In genomic region chr5:172834570-172835245, GRCh38 we compare ENCODE assay signal across 8 cellular contexts. TPM values are rescaled to one million over a fixed set of nuclear protein-coding genes. Genes with fewer than 3 reads are reported as not detected.
DNase-seq lines count a peak whose midpoint lies in the region; ATAC-seq, FAIRE-seq and TF ChIP-seq lines count a peak whose summit lies in the region.

No MANE protein-coding gene starts in this region.

- no TSS peak for BruUV-seq in Panc1 (replicated peaks; lab: Mats Ljungman, UMichigan)

- H3K36me3 ChIP-seq in Panc1 (ENCODE audit: control insufficient read depth, insufficient read depth, low read length) (peaks cover 4% of the 10 kb centered on the region; the same call in 1 of the 2 replicates), duodenal mucosa (ENCODE audit: control insufficient read depth in 1 of 2, insufficient read depth in 2 of 2, low read length in 2 of 2) (no peaks in the 10 kb centered on the region), lung (ENCODE audit: control insufficient read depth in 2 of 2, insufficient read depth in 2 of 2, low read length in 2 of 2) (no peaks in the 10 kb centered on the region), upper lobe of left lung (no peaks in the 10 kb centered on the region)

- CTCF ChIA-PET in Panc1 (lab: Charles Lee), result interaction anchor here (0.6 kb wide), 1 partner anchor 70 kb away, joined by 3 read pairs; no protein-coding TSS in a partner anchor

- POLR2A ChIA-PET in Panc1 (lab: Charles Lee), result interaction anchor here (0.6 kb wide), 1 partner anchor 37 kb away, joined by 3 read pairs; no protein-coding TSS in a partner anchor

- DNase-seq in NCI-H2171 treated with DMSO at 0.1 percent for 48 hours (lab: John Stamatoyannopoulos, UW) (peak; percentile 9), NCI-H2171 (lab: John Stamatoyannopoulos, UW) (no peak), Panc1 (ENCODE audit: low read depth, low spot score) (no peak), lung (ENCODE audit: low spot score) (no peak), upper lobe of left lung (peak; percentile 38 to 71), HTR-8/SVneo (ENCODE audit: insufficient read length, low spot score) (no peak), GM12892 (ENCODE audit: insufficient read length) (no peak)

- TF ChIP-seq CTCF in Panc1 (IDR thresholded peaks at IDR 0.05) (no peak), lung (IDR thresholded peaks at IDR 0.05; ENCODE audit: control extremely low read depth, extremely low read depth) (no peak), upper lobe of left lung (IDR thresholded peaks at IDR 0.05) (peak in 1 of 6 experiments; percentile 21)

- intact Hi-C loops in Panc1 (cut with micrococcal nuclease; ENCODE audit: unreplicated experiment), result no loop called here

- in situ Hi-C loops in Panc1 (cut with HindIII; ENCODE audit: low pct_unique_long_range_greater_than_20kb, low sequenced_read_pairs), result no loop called here

- H3K4me3 ChIP-seq in Panc1 (ENCODE audit: low read depth in 2 of 2, low read length in 2 of 2) (peak overlapping the region; percentile 73 to 82), duodenal mucosa (ENCODE audit: low read depth in 1 of 2, low read length in 2 of 2) (peak overlapping the region; percentile 80 to 87), lung (peak overlapping the region; percentile 90), upper lobe of left lung (peak overlapping the region; percentile 59 to 87 (median 82))

- peak in 1 of 4 donors; percentile 3 for TF ChIP-seq EP300 in upper lobe of left lung (IDR thresholded peaks at IDR 0.05)

- H3K9me3 ChIP-seq in Panc1 (ENCODE audit: control insufficient read depth, insufficient read depth, low read depth, low read length) (no peaks in the 10 kb centered on the region), duodenal mucosa (ENCODE audit: control insufficient read depth in 1 of 2, low read length in 2 of 2) (no peaks in the 10 kb centered on the region), lung (ENCODE audit: control insufficient read depth in 2 of 2, insufficient read depth in 1 of 2, low read length in 1 of 2) (no peaks in the 10 kb centered on the region), upper lobe of left lung (no peaks in the 10 kb centered on the region)

- FAIRE-seq in HTR-8/SVneo (lab: Jason Lieb, UNC) (no peak), GM12892 (lab: Jason Lieb, UNC) (no peak)

- ATAC-seq in Panc1 (peak; percentile 13), lung (ENCODE audit: insufficient read depth, low FRiP score) (no peak), upper lobe of left lung (ENCODE audit: low FRiP score in 2 of 2) (peak; percentile 11 to 39)

- H3K27ac ChIP-seq in Panc1 (ENCODE audit: low read length) (peak overlapping the region; percentile 88), duodenal mucosa (ENCODE audit: low read depth, low read length) (peak overlapping the region; percentile 80), lung (ENCODE audit: low read depth in 1 of 2, low read length in 1 of 2) (peak overlapping the region; percentile 84 to 95), upper lobe of left lung (peak overlapping the region; percentile 84 to 95 (median 92))

- peaks cover 52% of the 10 kb centered on the region for H3K4me1 ChIP-seq in Panc1 (ENCODE audit: control insufficient read depth, insufficient read depth, low read length)
- peaks cover 33 to 43% of the 10 kb centered on the region in 2 donors for H3K4me1 ChIP-seq in duodenal mucosa (ENCODE audit: control insufficient read depth in 1 of 2, insufficient read depth in 2 of 2, low read length in 2 of 2)
- H3K4me1 ChIP-seq in lung (ENCODE audit: control insufficient read depth in 2 of 2, insufficient read depth in 2 of 2, low read length in 2 of 2), result peaks cover 0 to 24% of the 10 kb centered on the region in 2 donors
- H3K4me1 ChIP-seq in upper lobe of left lung, result peaks cover 30 to 55% (median 47%) of the 10 kb centered on the region in 4 donors

- H3K27me3 ChIP-seq in Panc1 (ENCODE audit: control insufficient read depth, insufficient read depth, low read length), result no peaks in the 10 kb centered on the region
- H3K27me3 ChIP-seq in duodenal mucosa (ENCODE audit: control insufficient read depth in 1 of 2, insufficient read depth in 2 of 2, low read length in 2 of 2), result no peaks in the 10 kb centered on the region
- H3K27me3 ChIP-seq in lung (ENCODE audit: control insufficient read depth, insufficient read depth), result no peaks in the 10 kb centered on the region
- no peaks in the 10 kb centered on the region for H3K27me3 ChIP-seq in upper lobe of left lung

- 1 to 2% methylated on average over 19 of the region's 19 CpGs for whole genome bisulfite sequencing in lung, 2 donors
- 0 to 1% methylated on average over 3 to 11 of the region's 19 CpGs for WGBS in upper lobe of left lung, 2 donors

- H3K9ac ChIP-seq in duodenal mucosa (ENCODE audit: low read depth in 1 of 2, low read length in 2 of 2), result peak overlapping the region; percentile 73 to 89

- TF ChIP-seq POLR2A in upper lobe of left lung (IDR thresholded peaks at IDR 0.05), result peak in 1 of 4 donors; percentile 17
- no peak for TF ChIP-seq POLR2A in GM12892 (IDR thresholded peaks at IDR 0.05; ENCODE audit: low read depth, low read length)

RNA-seq across cellular contexts. Expression of gene ERGIC1, which starts 0.7 kb away (rescaled TPM):
- total RNA-seq in Panc1 (2021; ENCODE audit: unreplicated experiment) (206 TPM), lung (100 to 1,000 TPM in 1 of 2 donors, 10 to 100 TPM in 1; 62.2 to 215 TPM), upper lobe of left lung (100 to 1,000 TPM; 158 to 225 (median 173) TPM)
- polyA plus RNA-seq in Panc1 (2012; ENCODE audit: insufficient read length), result 419 TPM
- polyA plus RNA-seq in lung, result 100 to 1,000 TPM; 122 to 204 TPM
- polyA plus RNA-seq in GM12892 (2012; ENCODE audit: missing spikeins), result 58.7 TPM

Comparison
In these comparisons a context has a peak if more than half of its experiments do, and no peak if none do; other contexts are left out.
1. DNase-seq: peak in NCI-H2171 treated with DMSO at 0.1 percent for 48 hours (single experiment) and upper lobe of left lung (2 of 2); none in NCI-H2171 (single experiment), Panc1 (single experiment), lung (single experiment), HTR-8/SVneo (single experiment) and GM12892 (single experiment).
2. Peak in every context shown above with its lines, with median percentiles within 50 percentile points of each other: H3K27ac ChIP-seq and H3K4me3 ChIP-seq.